Comparison of ENCODE assay signal across 2 cellular contexts in genomic region chr2:128287780-128288735, GRCh38.
TF ChIP-seq lines count a peak whose summit lies in the region.

No MANE protein-coding gene starts in this region.

TF ChIP-seq in WTC11, 78 proteins besides CTCF, POLR2A, EP300 and RAD21 (continued from another document and continues in another):
- TF ChIP-seq, protein P1, sequence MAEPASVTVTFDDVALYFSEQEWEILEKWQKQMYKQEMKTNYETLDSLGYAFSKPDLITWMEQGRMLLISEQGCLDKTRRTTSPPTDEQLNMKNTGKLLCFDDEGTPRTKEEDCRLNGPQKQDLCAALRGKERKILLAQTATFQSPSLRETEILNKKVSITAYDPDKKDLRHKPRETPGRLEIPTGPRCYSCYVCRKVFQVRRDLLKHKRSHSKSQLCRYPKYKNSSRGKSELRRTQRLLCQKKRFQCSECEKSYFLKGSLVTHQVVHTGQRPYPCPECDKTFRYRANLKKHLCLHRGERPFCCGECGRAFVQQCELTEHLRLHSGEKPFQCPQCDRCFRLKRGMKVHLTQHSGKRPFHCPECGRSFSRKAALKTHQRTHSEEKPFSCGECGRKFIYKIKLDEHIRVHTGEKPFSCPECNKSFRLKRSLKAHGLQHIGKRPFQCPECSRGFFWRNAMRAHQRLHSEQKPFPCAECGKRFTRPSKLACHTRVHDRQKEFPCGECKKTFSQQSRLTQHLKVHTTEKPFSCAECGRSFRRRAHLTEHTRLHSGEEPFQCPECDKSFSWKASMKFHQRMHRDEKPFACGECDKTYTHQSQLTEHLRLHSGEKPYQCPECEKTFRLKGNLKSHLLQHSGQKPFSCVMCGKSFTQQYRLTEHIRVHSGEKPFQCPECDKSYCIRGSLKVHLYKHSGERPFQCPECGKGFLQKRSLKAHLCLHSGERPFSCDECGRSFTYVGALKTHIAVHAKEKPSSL (CRISPR knock-in tag; conservative IDR thresholded peaks at IDR 0.05), result no peak
- TF ChIP-seq, protein P2, sequence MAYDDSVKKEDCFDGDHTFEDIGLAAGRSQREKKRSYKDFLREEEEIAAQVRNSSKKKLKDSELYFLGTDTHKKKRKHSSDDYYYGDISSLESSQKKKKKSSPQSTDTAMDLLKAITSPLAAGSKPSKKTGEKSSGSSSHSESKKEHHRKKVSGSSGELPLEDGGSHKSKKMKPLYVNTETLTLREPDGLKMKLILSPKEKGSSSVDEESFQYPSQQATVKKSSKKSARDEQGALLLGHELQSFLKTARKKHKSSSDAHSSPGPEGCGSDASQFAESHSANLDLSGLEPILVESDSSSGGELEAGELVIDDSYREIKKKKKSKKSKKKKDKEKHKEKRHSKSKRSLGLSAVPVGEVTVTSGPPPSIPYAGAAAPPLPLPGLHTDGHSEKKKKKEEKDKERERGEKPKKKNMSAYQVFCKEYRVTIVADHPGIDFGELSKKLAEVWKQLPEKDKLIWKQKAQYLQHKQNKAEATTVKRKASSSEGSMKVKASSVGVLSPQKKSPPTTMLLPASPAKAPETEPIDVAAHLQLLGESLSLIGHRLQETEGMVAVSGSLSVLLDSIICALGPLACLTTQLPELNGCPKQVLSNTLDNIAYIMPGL (CRISPR knock-in tag; IDR thresholded peaks at IDR 0.05), result no peak
- TF ChIP-seq ELF4 (CRISPR knock-in tag; IDR thresholded peaks at IDR 0.05; ENCODE audit: low read depth) (no peak), NFYB (CRISPR knock-in tag; conservative IDR thresholded peaks at IDR 0.05; ENCODE audit: low read depth) (no peak), RELA (CRISPR knock-in tag; IDR thresholded peaks at IDR 0.05; ENCODE audit: borderline replicate concordance) (no peak), CREM (CRISPR knock-in tag; IDR thresholded peaks at IDR 0.05) (no peak), AFF4 (CRISPR knock-in tag; IDR thresholded peaks at IDR 0.05; ENCODE audit: borderline replicate concordance) (no peak), KAT7 (CRISPR knock-in tag; IDR thresholded peaks at IDR 0.05; ENCODE audit: borderline replicate concordance) (no peak), ZNF219 (CRISPR knock-in tag; IDR thresholded peaks at IDR 0.05; ENCODE audit: borderline replicate concordance) (no peak)
- TF ChIP-seq, protein P3, sequence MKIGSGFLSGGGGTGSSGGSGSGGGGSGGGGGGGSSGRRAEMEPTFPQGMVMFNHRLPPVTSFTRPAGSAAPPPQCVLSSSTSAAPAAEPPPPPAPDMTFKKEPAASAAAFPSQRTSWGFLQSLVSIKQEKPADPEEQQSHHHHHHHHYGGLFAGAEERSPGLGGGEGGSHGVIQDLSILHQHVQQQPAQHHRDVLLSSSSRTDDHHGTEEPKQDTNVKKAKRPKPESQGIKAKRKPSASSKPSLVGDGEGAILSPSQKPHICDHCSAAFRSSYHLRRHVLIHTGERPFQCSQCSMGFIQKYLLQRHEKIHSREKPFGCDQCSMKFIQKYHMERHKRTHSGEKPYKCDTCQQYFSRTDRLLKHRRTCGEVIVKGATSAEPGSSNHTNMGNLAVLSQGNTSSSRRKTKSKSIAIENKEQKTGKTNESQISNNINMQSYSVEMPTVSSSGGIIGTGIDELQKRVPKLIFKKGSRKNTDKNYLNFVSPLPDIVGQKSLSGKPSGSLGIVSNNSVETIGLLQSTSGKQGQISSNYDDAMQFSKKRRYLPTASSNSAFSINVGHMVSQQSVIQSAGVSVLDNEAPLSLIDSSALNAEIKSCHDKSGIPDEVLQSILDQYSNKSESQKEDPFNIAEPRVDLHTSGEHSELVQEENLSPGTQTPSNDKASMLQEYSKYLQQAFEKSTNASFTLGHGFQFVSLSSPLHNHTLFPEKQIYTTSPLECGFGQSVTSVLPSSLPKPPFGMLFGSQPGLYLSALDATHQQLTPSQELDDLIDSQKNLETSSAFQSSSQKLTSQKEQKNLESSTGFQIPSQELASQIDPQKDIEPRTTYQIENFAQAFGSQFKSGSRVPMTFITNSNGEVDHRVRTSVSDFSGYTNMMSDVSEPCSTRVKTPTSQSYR (CRISPR knock-in tag; IDR thresholded peaks at IDR 0.05), result no peak
- TF ChIP-seq, protein P4, sequence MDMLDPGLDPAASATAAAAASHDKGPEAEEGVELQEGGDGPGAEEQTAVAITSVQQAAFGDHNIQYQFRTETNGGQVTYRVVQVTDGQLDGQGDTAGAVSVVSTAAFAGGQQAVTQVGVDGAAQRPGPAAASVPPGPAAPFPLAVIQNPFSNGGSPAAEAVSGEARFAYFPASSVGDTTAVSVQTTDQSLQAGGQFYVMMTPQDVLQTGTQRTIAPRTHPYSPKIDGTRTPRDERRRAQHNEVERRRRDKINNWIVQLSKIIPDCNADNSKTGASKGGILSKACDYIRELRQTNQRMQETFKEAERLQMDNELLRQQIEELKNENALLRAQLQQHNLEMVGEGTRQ (CRISPR knock-in tag; IDR thresholded peaks at IDR 0.05), result no peak

TF ChIP-seq in HepG2, 621 proteins besides CTCF, POLR2A, EP300 and RAD21 (continued from another document):
- TF ChIP-seq POLR2G (IDR thresholded peaks at IDR 0.05; ENCODE audit: low read depth, low read length), result peak; percentile 7; the same call in 1 of the 2 replicates
- 0 out of 2 replicates have a peak, but pooled peaks have one; percentile 37 for TF ChIP-seq BORCS8-MEF2B (CRISPR knock-in tag; IDR thresholded peaks at IDR 0.05)
- peak; percentile 88 for TF ChIP-seq AGO2 (optimal IDR thresholded peaks at IDR 0.05; ENCODE audit: low read depth, low read length)
- TF ChIP-seq ZNF687 (CRISPR knock-in tag; IDR thresholded peaks at IDR 0.05), result 0 out of 2 replicates have a peak, but pooled peaks have one; percentile 9
- TF ChIP-seq RBM22 (optimal IDR thresholded peaks at IDR 0.05; ENCODE audit: low read length), result peak; percentile 28
- no peak for TF ChIP-seq SRSF9 (IDR thresholded peaks at IDR 0.05; ENCODE audit: borderline replicate concordance, insufficient read depth, low read depth, low read length, poor library complexity, severe bottlenecking)
